ENCODE assay signal across 8 cellular contexts in genomic region chr19:17469371-17470203, GRCh38. TPM values are rescaled to one million over a fixed set of nuclear protein-coding genes. Genes with fewer than 3 reads are reported as not detected.
DNase-seq lines count a peak whose midpoint lies in the region; ATAC-seq, FAIRE-seq and TF ChIP-seq lines count a peak whose summit lies in the region.

No MANE protein-coding gene starts in this region.

- peak overlapping the region; percentile 93 for H3K4me3 Mint-ChIP-seq in WTC11

- ATAC-seq in HG02981 (IDR thresholded peaks at IDR 0.05; ENCODE audit: unreplicated experiment), result peak; percentile 40
- ATAC-seq in WTC11, result peak; percentile 63

- peak overlapping the region; percentile 84 for H3K4me3 ChIP-seq in bronchial epithelial cell (ENCODE audit: low read depth, low read length)
- peak overlapping the region; percentile 58 to 89 (median 74) for H3K4me3 ChIP-seq in spleen

- WGBS in spleen, 5 donors, result 1% methylated on average over 35 to 45 of the region's 45 CpGs

- POLR2A ChIA-PET in WTC11 (lab: Charles Lee), result no interaction called here

- no peak for TF ChIP-seq POLR2A in spleen (IDR thresholded peaks at IDR 0.05)

- CTCF ChIA-PET in WTC11 (lab: Charles Lee), result interaction anchor here (0.6 to 3.5 kb wide), 12 partner anchors 11 to 390 kb away, joined by 3 to 24 read pairs (median 4); partner anchors contain the start of genes RPL18A and TMEM221

- H3K4me1 ChIP-seq in spleen, result peaks cover 11 to 63% (median 37%) of the 10 kb centered on the region in 6 donors

- peak overlapping the region; percentile 48 to 89 (median 84) for H3K27ac ChIP-seq in spleen

- no peaks in the 10 kb centered on the region for H3K9me3 Mint-ChIP-seq in WTC11

- peak overlapping the region; percentile 98 for H3K27ac Mint-ChIP-seq in WTC11

- H3K27me3 Mint-ChIP-seq in WTC11 (ENCODE audit: low read depth), result peaks cover 49% of the 10 kb centered on the region

- no peaks in the 10 kb centered on the region for H3K9me3 ChIP-seq in spleen

- FAIRE-seq in bronchial epithelial cell (lab: Jason Lieb, UNC), result peak; percentile 52

- H3K36me3 ChIP-seq in bronchial epithelial cell (ENCODE audit: control insufficient read depth, insufficient read depth, low read length) (no peaks in the 10 kb centered on the region), spleen (no peaks in the 10 kb centered on the region)

- H3K27me3 ChIP-seq in bronchial epithelial cell (ENCODE audit: control insufficient read depth, insufficient read depth, low read length), result no peaks in the 10 kb centered on the region
- H3K27me3 ChIP-seq in spleen (replicated peaks in 1 of 7), result peaks cover 0 to 6% (median 0%) of the 10 kb centered on the region in 7 donors

- H3K36me3 Mint-ChIP-seq in WTC11, result no peaks in the 10 kb centered on the region

- DNase-seq in SIG-M5 treated with dmso at 0.1 percent for 504 hours (lab: John Stamatoyannopoulos, UW; ENCODE audit: unreplicated experiment) (peak; percentile 90), SIG-M5 (lab: John Stamatoyannopoulos, UW) (no peak), NCI-H2171 (lab: John Stamatoyannopoulos, UW) (peak; percentile 94), WTC11 (ENCODE audit: low spot score) (peak; percentile 97), bronchial epithelial cell (ENCODE audit: low read depth) (peak; percentile 87), iris pigment epithelial cell (ENCODE audit: low read depth) (peak; percentile 94), spleen (peak; percentile 97)

- TF ChIP-seq CTCF in WTC11 (IDR thresholded peaks at IDR 0.05), result no peak
- TF ChIP-seq CTCF in bronchial epithelial cell (IDR thresholded peaks at IDR 0.05; ENCODE audit: insufficient read depth, low read length, severe bottlenecking), result no peak
- no peak for TF ChIP-seq CTCF in spleen (IDR thresholded peaks at IDR 0.05 in 8 of 11, conservative IDR thresholded peaks at IDR 0.05 in 3 of 11)

- peaks cover 19% of the 10 kb centered on the region for H3K4me1 Mint-ChIP-seq in WTC11

- intact Hi-C loops in spleen (cut with DNase I; ENCODE audit: low total_unique reads), result loop anchor here (5.0 kb wide), 1 partner anchor 72 kb away; no protein-coding TSS in a partner anchor

TF ChIP-seq in WTC11, 78 proteins besides CTCF, POLR2A, EP300 and RAD21:
- peak; percentile 70; the same call in 1 of the 2 replicates for TF ChIP-seq USF1 (CRISPR knock-in tag; IDR thresholded peaks at IDR 0.05)
- no peak for TF ChIP-seq MXD4 (CRISPR knock-in tag; IDR thresholded peaks at IDR 0.05; ENCODE audit: borderline replicate concordance)
- TF ChIP-seq USF2 (CRISPR knock-in tag; IDR thresholded peaks at IDR 0.05), result peak; percentile 76
- no peak for TF ChIP-seq ZNF263 (CRISPR knock-in tag; IDR thresholded peaks at IDR 0.05; ENCODE audit: low read depth)
- peak; percentile 58 for TF ChIP-seq MAX (CRISPR knock-in tag; IDR thresholded peaks at IDR 0.05)
- peak; percentile 7; the same call in 1 of the 2 replicates for TF ChIP-seq FOXK1 (CRISPR knock-in tag; IDR thresholded peaks at IDR 0.05)
- TF ChIP-seq SMAD3 (CRISPR knock-in tag; IDR thresholded peaks at IDR 0.05; ENCODE audit: borderline replicate concordance), result 0 out of 2 replicates have a peak, but pooled peaks have one; percentile 32
- no peak for TF ChIP-seq ZBTB43 (CRISPR knock-in tag; IDR thresholded peaks at IDR 0.05)

RNA-seq across cellular contexts. Expression of gene SLC27A1, which starts 0.7 kb away (rescaled TPM):
- total RNA-seq in WTC11 (2021) (8.6 to 12.1 TPM (median 10.1 TPM) in 3 replicates), bronchial epithelial cell (5.9 and 7.9 TPM in 2 replicates), spleen (10 to 100 TPM; 11.3 to 23.3 (median 18.6) TPM)
- polyA plus RNA-seq in spleen, result 10 to 100 TPM in 1 of 3 donors, 1 to 10 TPM in 2; 4.8 to 14.7 (median 9.3) TPM

RNA-seq across cellular contexts. Expression of gene NXNL1, which starts 8.9 kb away (rescaled TPM):
- total RNA-seq in WTC11 (2021) (not detected in 3 replicates), bronchial epithelial cell (not detected in 2 replicates), spleen (not detected)
- polyA plus RNA-seq in spleen, result not detected

RNA-seq across cellular contexts. Expression of gene TMEM221, which starts 21.1 kb away (rescaled TPM):
- total RNA-seq in WTC11 (2021) (1.2 to 2.9 TPM (median 2.3 TPM) in 3 replicates), bronchial epithelial cell (0.13 TPM in 1 of 2 replicates, not detected in the other), spleen (not detected)
- under 1 TPM in 2 of 3 donors, not detected in 1; 0.03 to 0.20 TPM for polyA plus RNA-seq in spleen

RNA-seq across cellular contexts. Expression of gene PGLS, which starts 41.9 kb away (rescaled TPM):
- total RNA-seq in WTC11 (2021) (81.7 to 108 TPM (median 108 TPM) in 3 replicates), bronchial epithelial cell (41.1 and 67.2 TPM in 2 replicates), spleen (100 to 1,000 TPM in 2 of 7 donors, 10 to 100 TPM in 5; 70.6 to 111 (median 83.7) TPM)
- polyA plus RNA-seq in spleen, result 100 to 1,000 TPM in 2 of 3 donors, 10 to 100 TPM in 1; 94.8 to 118 (median 109) TPM

RNA-seq across cellular contexts. Expression of gene MVB12A, which starts 49.7 kb away (rescaled TPM):
- total RNA-seq in WTC11 (2021) (58.7 to 78.6 TPM (median 70.8 TPM) in 3 replicates), bronchial epithelial cell (22.9 and 23.8 TPM in 2 replicates), spleen (10 to 100 TPM; 31.7 to 45.2 (median 37.8) TPM)
- polyA plus RNA-seq in spleen, result 10 to 100 TPM; 42.0 to 62.0 (median 42.1) TPM
